ENCODE assay signal across 9 cellular contexts in the genomic region with DNA sequence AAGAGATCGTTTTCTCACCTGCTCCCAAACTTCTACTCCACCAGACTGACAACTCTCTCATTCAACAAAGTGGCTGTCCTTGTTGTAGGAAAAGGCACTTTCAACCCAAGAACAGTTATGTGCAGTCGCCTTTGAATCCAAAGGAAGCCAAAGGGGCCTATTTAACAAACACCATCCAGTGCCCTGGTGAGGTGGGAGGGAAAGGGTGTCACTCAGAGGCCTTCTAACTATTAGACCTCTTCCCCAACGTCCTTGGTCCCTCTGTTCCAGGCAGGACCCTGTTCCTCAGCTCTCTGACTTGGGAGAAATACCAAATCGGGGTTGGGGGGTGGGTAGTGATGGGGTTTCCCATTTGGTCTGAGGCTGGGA. TPM values are rescaled to one million over a fixed set of nuclear protein-coding genes. Genes with fewer than 3 reads are reported as not detected.
A peak's percentile ranks its signal among the peaks of the same experiment; 100 is the strongest.
DNase-seq lines count a peak whose midpoint lies in the region; ATAC-seq and TF ChIP-seq lines count a peak whose summit lies in the region.
"Had no signal": no experiment of that assay in that cellular context is flagged by ENCODE, and none has a peak within 500 bp of the region (broad histone marks: within the 10 kb centered on the region; RNA-seq: fewer than 3 reads in every experiment).

No MANE protein-coding gene starts in this region.

- CTCF ChIA-PET in activated CD8-positive, alpha-beta memory T cell treated with anti-CD3 and anti-CD28 coated beads, Interleukin-2, amount 10 ng/mL, durations not matched to agents 7 days and 5 days (lab: Charles Lee) = no interaction called here
- CTCF ChIA-PET in activated CD8-positive, alpha-beta T cell treated with anti-CD3 and anti-CD28 coated beads for 36 hours (lab: Charles Lee) = interaction anchor here (1.4 kb wide), 1 partner anchor 258 kb away, joined by 3 read pairs; no protein-coding TSS in a partner anchor

- no peaks in the 10 kb centered on the region for H3K9me3 ChIP-seq in stomach
- H3K9me3 ChIP-seq: transverse colon had no signal

- H3K27me3 Mint-ChIP-seq in activated CD8-positive, alpha-beta memory T cell treated with anti-CD3 and anti-CD28 coated beads, Interleukin-2, amount 10 ng/mL, durations not matched to agents 7 days and 5 days = peaks cover 61% of the 10 kb centered on the region
- H3K27me3 Mint-ChIP-seq in activated CD8-positive, alpha-beta T cell treated with anti-CD3 and anti-CD28 coated beads for 36 hours = peaks cover 53% of the 10 kb centered on the region

- peaks cover 11% of the 10 kb centered on the region for H3K4me1 Mint-ChIP-seq in activated CD8-positive, alpha-beta memory T cell treated with anti-CD3 and anti-CD28 coated beads, Interleukin-2, amount 10 ng/mL, durations not matched to agents 7 days and 5 days
- H3K4me1 Mint-ChIP-seq in activated CD8-positive, alpha-beta T cell treated with anti-CD3 and anti-CD28 coated beads for 36 hours (ENCODE audit: low read depth) = peaks cover 16% of the 10 kb centered on the region

- ATAC-seq in activated CD8-positive, alpha-beta memory T cell treated with anti-CD3 and anti-CD28 coated beads, Interleukin-2, amount 10 ng/mL, durations not matched to agents 7 days and 5 days = no peak
- no peak for ATAC-seq in activated CD8-positive, alpha-beta T cell treated with anti-CD3 and anti-CD28 coated beads for 36 hours
- no peak for ATAC-seq in GM21360 (IDR thresholded peaks at IDR 0.05; ENCODE audit: unreplicated experiment)

- no peaks in the 10 kb centered on the region for H3K9me3 Mint-ChIP-seq in activated CD8-positive, alpha-beta memory T cell treated with anti-CD3 and anti-CD28 coated beads, Interleukin-2, amount 10 ng/mL, durations not matched to agents 7 days and 5 days (ENCODE audit: low read depth)
- H3K9me3 Mint-ChIP-seq in activated CD8-positive, alpha-beta T cell treated with anti-CD3 and anti-CD28 coated beads for 36 hours = no peaks in the 10 kb centered on the region

- no peak for TF ChIP-seq EP300 in stomach (IDR thresholded peaks at IDR 0.05)

- peak overlapping the region in 1 of 5 donors; percentile 84 for H3K27ac ChIP-seq in stomach
- H3K27ac ChIP-seq: transverse colon had no signal

- no peak overlapping the region for H3K27ac Mint-ChIP-seq in activated CD8-positive, alpha-beta memory T cell treated with anti-CD3 and anti-CD28 coated beads, Interleukin-2, amount 10 ng/mL, durations not matched to agents 7 days and 5 days
- H3K27ac Mint-ChIP-seq in activated CD8-positive, alpha-beta T cell treated with anti-CD3 and anti-CD28 coated beads for 36 hours = no peak overlapping the region

- H3K36me3 Mint-ChIP-seq in activated CD8-positive, alpha-beta memory T cell treated with anti-CD3 and anti-CD28 coated beads, Interleukin-2, amount 10 ng/mL, durations not matched to agents 7 days and 5 days = peaks cover 4% of the 10 kb centered on the region
- no peaks in the 10 kb centered on the region for H3K36me3 Mint-ChIP-seq in activated CD8-positive, alpha-beta T cell treated with anti-CD3 and anti-CD28 coated beads for 36 hours (ENCODE audit: low read depth)

- H3K4me3 ChIP-seq in iPS-11a (ENCODE audit: low read depth, low read length) (peak overlapping the region; percentile 96), stomach (peak overlapping the region; percentile 68 to 94 (median 80))

- no peak for TF ChIP-seq POLR2A in stomach (IDR thresholded peaks at IDR 0.05)

- DNase-seq in activated CD8-positive, alpha-beta memory T cell treated with anti-CD3 and anti-CD28 coated beads, Interleukin-2, amount 10 ng/mL, durations not matched to agents 7 days and 5 days = no peak
- no peak for DNase-seq in activated CD8-positive, alpha-beta memory T cell treated with anti-CD3 and anti-CD28 coated beads, Interleukin-2, amount 50 U/mL, for 4 hours
- DNase-seq in activated CD8-positive, alpha-beta T cell treated with anti-CD3 and anti-CD28 coated beads for 36 hours = no peak
- no peak for DNase-seq in stomach
- DNase-seq in OCI-M1 (lab: John Stamatoyannopoulos, UW) = no peak
- DNase-seq in NCI-H526 treated with DMSO at 0.1 percent for 48 hours (lab: John Stamatoyannopoulos, UW) = no peak

- 46 to 60% (median 53%) methylated on average over 4 of the region's 4 CpGs for WGBS in stomach, 5 donors

- H3K4me1 ChIP-seq in stomach = peaks cover 13 to 36% (median 33%) of the 10 kb centered on the region in 4 donors

- H3K4me3 Mint-ChIP-seq in activated CD8-positive, alpha-beta memory T cell treated with anti-CD3 and anti-CD28 coated beads, Interleukin-2, amount 10 ng/mL, durations not matched to agents 7 days and 5 days = peak overlapping the region; percentile 13
- H3K4me3 Mint-ChIP-seq in activated CD8-positive, alpha-beta T cell treated with anti-CD3 and anti-CD28 coated beads for 36 hours = peak overlapping the region; percentile 52

- no peaks in the 10 kb centered on the region for H3K36me3 ChIP-seq in stomach
- H3K36me3 ChIP-seq: transverse colon had no signal

- H3K27me3 ChIP-seq in stomach = peaks cover 0 to 57% (median 31%) of the 10 kb centered on the region in 3 donors

- intact Hi-C loops in activated CD8-positive, alpha-beta T cell treated with anti-CD3 and anti-CD28 coated beads for 36 hours (cut with micrococcal nuclease) = loop anchor here (5.0 to 10.0 kb wide), 2 partner anchors 69 to 304 kb away; no protein-coding TSS in a partner anchor
- intact Hi-C loops in stomach (cut with DNase I; ENCODE audit: low total_unique reads) = loop anchor here (10.0 kb wide), 1 partner anchor 264 kb away; the partner anchor contains the start of genes SLC38A6 and TRMT5

- POLR2A ChIA-PET in activated CD8-positive, alpha-beta T cell treated with anti-CD3 and anti-CD28 coated beads for 36 hours (lab: Charles Lee) = interaction anchor here (1.2 to 2.7 kb wide), 2 partner anchors 12 to 33 kb away, joined by 3 to 10 read pairs; no protein-coding TSS in a partner anchor

- no peak for TF ChIP-seq CTCF in activated CD8-positive, alpha-beta T cell treated with anti-CD3 and anti-CD28 coated beads for 36 hours (IDR thresholded peaks at IDR 0.05)
- no peak for TF ChIP-seq CTCF in stomach (IDR thresholded peaks at IDR 0.05)

RNA-seq across cellular contexts. Expression of gene SIX4, which starts 3.2 kb away (rescaled TPM):
- 1 to 10 TPM; 1.6 to 3.9 TPM for total RNA-seq in activated CD8-positive, alpha-beta memory T cell treated with anti-CD3 and anti-CD28 coated beads, Interleukin-2, amount 10 ng/mL, durations not matched to agents 7 days and 5 days
- total RNA-seq in activated CD8-positive, alpha-beta T cell treated with anti-CD3 and anti-CD28 coated beads for 36 hours = not detected
- 1 to 10 TPM in 4 of 5 donors, not detected in 1; 1.8 to 5.8 (median 3.9) TPM for total RNA-seq in stomach
- 1 to 10 TPM in 1 of 3 donors, under 1 TPM in 2; 0.35 to 1.5 (median 0.75) TPM for polyA plus RNA-seq in stomach

RNA-seq across cellular contexts. Expression of gene MNAT1, which starts 13.6 kb away (rescaled TPM):
- 10 to 100 TPM; 57.9 to 60.7 TPM for total RNA-seq in activated CD8-positive, alpha-beta memory T cell treated with anti-CD3 and anti-CD28 coated beads, Interleukin-2, amount 10 ng/mL, durations not matched to agents 7 days and 5 days
- 10 to 100 TPM; 41.6 to 44.1 TPM for total RNA-seq in activated CD8-positive, alpha-beta T cell treated with anti-CD3 and anti-CD28 coated beads for 36 hours
- 100 to 1,000 TPM in 1 of 5 donors, 10 to 100 TPM in 4; 10.3 to 150 (median 43.3) TPM for total RNA-seq in stomach
- polyA plus RNA-seq in stomach = 10 to 100 TPM; 13.4 to 20.9 (median 18.9) TPM
